In the genomic region with DNA sequence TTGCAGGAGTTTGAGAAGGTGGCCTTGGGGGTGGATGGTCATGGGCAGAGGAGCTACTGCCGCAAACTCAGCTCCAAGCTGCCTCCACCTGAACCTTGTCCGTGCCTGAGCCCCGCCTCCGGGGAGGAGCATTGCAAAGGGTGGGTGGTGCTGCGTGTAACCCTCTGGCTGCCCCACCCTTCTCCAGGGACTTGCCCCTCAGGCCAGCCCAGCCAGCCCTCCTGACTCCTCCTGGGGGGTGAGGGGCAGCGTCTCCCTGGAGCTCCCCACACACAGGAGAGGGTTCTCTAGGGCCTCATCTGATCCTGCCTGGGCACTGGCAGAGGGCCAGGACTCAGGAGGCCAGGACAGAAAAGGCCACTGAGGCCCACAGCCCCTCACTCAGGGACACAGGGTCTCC, we compare ENCODE assay signal across 11 cellular contexts. TPM values are rescaled to one million over a fixed set of nuclear protein-coding genes. Genes with fewer than 3 reads are reported as not detected.
DNase-seq lines count a peak whose midpoint lies in the region; ATAC-seq and TF ChIP-seq lines count a peak whose summit lies in the region.
"Had no signal": no experiment of that assay in that cellular context is flagged by ENCODE, and none has a peak within 500 bp of the region (broad histone marks: within the 10 kb centered on the region; RNA-seq: fewer than 3 reads in every experiment).

No MANE protein-coding gene starts in this region.

- intact Hi-C loops in Right ventricle myocardium superior (cut with DNase I) (no loop called here), left ventricle myocardium inferior (cut with micrococcal nuclease) (no loop called here)

- H3K4me3 ChIP-seq in left ventricle myocardium inferior (no peak overlapping the region), HEK293 (ENCODE audit: low read depth, low read length) (no peak overlapping the region), WERI-Rb-1 (ENCODE audit: low read depth, low read length) (peak overlapping the region; percentile 17)
- H3K4me3 ChIP-seq: A549, GM23248, Peyer's patch had no signal

- H3K4me1 ChIP-seq in left ventricle myocardium inferior (peaks cover 2% of the 10 kb centered on the region), HEK293 (ENCODE audit: control insufficient read depth, insufficient read depth, low read length) (no peaks in the 10 kb centered on the region)
- H3K4me1 ChIP-seq: A549, Peyer's patch had no signal

- DNase-seq in Right ventricle myocardium superior (peak; percentile 33), left ventricle myocardium inferior (no peak), WERI-Rb-1 (peak; percentile 86), NCI-H1048 (lab: John Stamatoyannopoulos, UW) (no peak), A172 (ENCODE audit: low spot score) (no peak)
- DNase-seq: GM23248, NCI-H187 treated with DMSO at 0.1 percent for 48 hours had no signal

- H3K27ac ChIP-seq in left ventricle myocardium inferior (replicated peaks) (no peak overlapping the region), HEK293 (ENCODE audit: extremely low read depth, low read depth, low read length) (no peak overlapping the region), WERI-Rb-1 (peak overlapping the region; percentile 82), temporal lobe (ENCODE audit: low read depth, low read length) (peak overlapping the region; percentile 6)
- H3K27ac ChIP-seq: A549, GM23248, Peyer's patch had no signal

- CTCF ChIA-PET in HEK293 (lab: Yijun Ruan, JAX) = no interaction called here

- H3K27me3 ChIP-seq in left ventricle myocardium inferior (ENCODE audit: low read depth) (peaks cover 90% of the 10 kb centered on the region), WERI-Rb-1 (ENCODE audit: insufficient read depth, low read depth, severe bottlenecking) (no peaks in the 10 kb centered on the region)
- H3K27me3 ChIP-seq: Peyer's patch had no signal

- H3K9me3 ChIP-seq in left ventricle myocardium inferior (replicated peaks) (no peaks in the 10 kb centered on the region), HEK293 (ENCODE audit: control insufficient read depth, insufficient read depth, low read depth, low read length) (no peaks in the 10 kb centered on the region), WERI-Rb-1 (ENCODE audit: severe bottlenecking) (no peaks in the 10 kb centered on the region)
- H3K9me3 ChIP-seq: A549, Peyer's patch had no signal

- POLR2A ChIA-PET in HEK293 (lab: Yijun Ruan, JAX) = interaction anchor here (0.5 kb wide), 1 partner anchor 493 kb away, joined by 5 read pairs; no protein-coding TSS in a partner anchor

- no peak for ATAC-seq in Right ventricle myocardium superior (ENCODE audit: poor library complexity)

- TF ChIP-seq CTCF in left ventricle myocardium inferior (IDR thresholded peaks at IDR 0.05; ENCODE audit: borderline replicate concordance) = no peak
- no peak for TF ChIP-seq CTCF in HEK293 (tag by site-specific recombination; IDR thresholded peaks at IDR 0.05)
- no peak for TF ChIP-seq CTCF in WERI-Rb-1 (IDR thresholded peaks at IDR 0.05; ENCODE audit: low read depth, low read length)

- H3K36me3 ChIP-seq in left ventricle myocardium inferior (no peaks in the 10 kb centered on the region), HEK293 (ENCODE audit: control insufficient read depth in 2 of 2, insufficient read depth in 1 of 2, low read length in 2 of 2) (no peaks in the 10 kb centered on the region), WERI-Rb-1 (no peaks in the 10 kb centered on the region; the same call in 1 of the 2 replicates)
- H3K36me3 ChIP-seq: Peyer's patch had no signal

TF ChIP-seq in HEK293, 187 proteins besides CTCF, POLR2A, EP300 and RAD21:
- TF ChIP-seq ZBTB7A (tag by site-specific recombination; IDR thresholded peaks at IDR 0.05; ENCODE audit: low read depth) (no peak), SETDB1 (IDR thresholded peaks at IDR 0.05; ENCODE audit: insufficient read length, low read length) (no peak), KLF1 (tag by site-specific recombination; IDR thresholded peaks at IDR 0.05) (peak; percentile 36; the same call in 1 of the 2 replicates)
TF ChIP-seq in HEK293: peak in this region for 1.

RNA-seq across cellular contexts. Expression of gene BRSK2, which starts 12.6 kb away (rescaled TPM):
- 0.67 TPM for total RNA-seq in Right ventricle myocardium superior
- 0.52 TPM for total RNA-seq in left ventricle myocardium inferior
- total RNA-seq in temporal lobe = 31.7 TPM
- total RNA-seq in A172 (2014; rRNA removed; shearing (Covaris generic)) = 8.6 and 13.0 TPM in 2 replicates

Comparison
In these comparisons a context has a peak if more than half of its experiments do, and no peak if none do; other contexts are left out.
1. DNase-seq: peak in Right ventricle myocardium superior (single experiment) and WERI-Rb-1 (single experiment); none in left ventricle myocardium inferior (single experiment), NCI-H1048 (single experiment) and A172 (single experiment).
2. H3K27ac ChIP-seq: peak in WERI-Rb-1 (single experiment) and temporal lobe (single experiment); none in left ventricle myocardium inferior (single experiment) and HEK293 (single experiment).